Comparison of ENCODE assay signal across 8 cellular contexts in the genomic region with DNA sequence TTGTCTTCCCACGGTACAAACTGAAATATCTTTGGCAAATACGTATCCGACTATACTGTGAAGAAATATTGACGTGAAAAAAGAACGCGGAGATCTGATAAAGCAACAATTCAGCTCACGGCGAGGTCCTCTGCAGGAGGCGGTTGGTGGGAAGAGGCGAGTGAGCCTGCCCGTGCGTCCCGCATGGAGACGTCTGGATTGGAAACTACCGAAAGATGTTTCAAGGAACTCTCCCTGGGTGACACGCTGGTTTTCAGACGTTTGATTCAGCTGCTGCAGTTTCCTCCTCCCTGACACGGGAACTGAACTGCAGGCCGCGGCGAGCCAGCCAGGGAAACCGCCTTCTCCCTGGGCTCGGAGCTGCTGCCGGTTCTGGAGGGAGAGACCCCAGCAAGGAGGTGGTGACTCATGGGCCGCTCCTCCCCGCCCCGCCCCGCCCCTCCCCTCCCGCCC. TPM values are rescaled to one million over a fixed set of nuclear protein-coding genes. Genes with fewer than 3 reads are reported as not detected.
DNase-seq lines count a peak whose midpoint lies in the region; ATAC-seq and TF ChIP-seq lines count a peak whose summit lies in the region.

No MANE protein-coding gene starts in this region.

- H4K20me1 ChIP-seq in IMR-90 (ENCODE audit: insufficient read depth, low read length) (peaks cover 46% of the 10 kb centered on the region), osteoblast (ENCODE audit: insufficient read depth, low read length) (peaks cover 35% of the 10 kb centered on the region)

- no TSS peak for BruUV-seq in IMR-90 (replicated peaks; lab: Mats Ljungman, UMichigan)

- H3K9ac ChIP-seq in IMR-90 (ENCODE audit: low read depth, low read length) (peak overlapping the region; percentile 62), adipocyte (ENCODE audit: low read length) (peak overlapping the region; percentile 91)

- no peak for TF ChIP-seq RAD21 in IMR-90 (IDR thresholded peaks at IDR 0.05; ENCODE audit: low read length)

- no peak overlapping the region for H3K4me3 Mint-ChIP-seq in type B pancreatic cell

- H3K18ac ChIP-seq in IMR-90 (ENCODE audit: low read depth, low read length), result peak overlapping the region; percentile 52

- H2AK5ac ChIP-seq in IMR-90 (ENCODE audit: low read depth, low read length), result peak overlapping the region; percentile 41; the same call in 1 of the 2 replicates

- H3K79me1 ChIP-seq in IMR-90 (ENCODE audit: low read depth in 1 of 2, low read length in 2 of 2), result peaks cover 5 to 55% of the 10 kb centered on the region in 2 experiments; a peak in 2 of 4 replicates

- POLR2A ChIA-PET in IMR-90 (lab: Charles Lee; ENCODE audit: unreplicated experiment), result interaction anchor here (0.8 to 0.9 kb wide), 2 partner anchors 68 to 111 kb away, joined by 3 read pairs; no protein-coding TSS in a partner anchor

- peak overlapping the region; percentile 44 for H2BK20ac ChIP-seq in IMR-90 (ENCODE audit: low read depth, low read length)

- H3K9me3 ChIP-seq in IMR-90 (ENCODE audit: control insufficient read depth, insufficient read depth, low read length), result no peaks in the 10 kb centered on the region
- no peaks in the 10 kb centered on the region for H3K9me3 ChIP-seq in SJSA1 (replicated peaks)
- no peaks in the 10 kb centered on the region for H3K9me3 ChIP-seq in adipocyte (ENCODE audit: control insufficient read depth, low read length)
- no peaks in the 10 kb centered on the region for H3K9me3 ChIP-seq in osteoblast (ENCODE audit: low read depth, low read length)

- peak overlapping the region; percentile 80 for H3K4me2 ChIP-seq in IMR-90 (ENCODE audit: low read depth, low read length)
- H3K4me2 ChIP-seq in osteoblast (ENCODE audit: insufficient read depth, low read length), result peak overlapping the region; percentile 76

- peaks cover 53% of the 10 kb centered on the region for H3K79me2 ChIP-seq in osteoblast (ENCODE audit: insufficient read depth, low read length)

- H3K4me1 ChIP-seq in IMR-90 (ENCODE audit: control insufficient read depth, insufficient read depth, low read length), result peaks cover 28% of the 10 kb centered on the region
- H3K4me1 ChIP-seq in SJSA1 (replicated peaks), result peaks cover 40% of the 10 kb centered on the region
- peaks cover 49% of the 10 kb centered on the region for H3K4me1 ChIP-seq in adipocyte (ENCODE audit: control insufficient read depth, insufficient read depth, low read length)
- peaks cover 24% of the 10 kb centered on the region for H3K4me1 ChIP-seq in osteoblast (ENCODE audit: insufficient read depth, low read length)

- peaks cover 19% of the 10 kb centered on the region for H3K27me3 Mint-ChIP-seq in type B pancreatic cell

- peak overlapping the region; percentile 86 for H3K4ac ChIP-seq in IMR-90 (ENCODE audit: low read depth, low read length)

- H2AK9ac ChIP-seq in IMR-90 (replicated peaks; ENCODE audit: low read depth, low read length, poor library complexity), result peak overlapping the region; percentile 59

- H2BK120ac ChIP-seq in IMR-90 (ENCODE audit: low read depth, low read length), result peak overlapping the region; percentile 64

- H3K27ac ChIP-seq in IMR-90 (ENCODE audit: insufficient read depth, low read length), result peak overlapping the region; percentile 73
- H3K27ac ChIP-seq in SJSA1, result peak overlapping the region; percentile 66
- peak overlapping the region; percentile 88 for H3K27ac ChIP-seq in osteoblast (ENCODE audit: low read depth, low read length)

- no peaks in the 10 kb centered on the region for H3K9me3 Mint-ChIP-seq in type B pancreatic cell

- H3K9me1 ChIP-seq in IMR-90 (ENCODE audit: insufficient read depth, low read length), result peaks cover 6% of the 10 kb centered on the region

- H3K27me3 ChIP-seq in IMR-90 (ENCODE audit: control insufficient read depth, insufficient read depth, low read length) (no peaks in the 10 kb centered on the region), SJSA1 (replicated peaks) (no peaks in the 10 kb centered on the region), adipocyte (replicated peaks; ENCODE audit: control insufficient read depth, insufficient read depth, low read length) (no peaks in the 10 kb centered on the region), osteoblast (ENCODE audit: insufficient read depth, low read length) (no peaks in the 10 kb centered on the region)

- DNase-seq in COLO668 (lab: John Stamatoyannopoulos, UW; ENCODE audit: unreplicated experiment) (peak; percentile 39), IMR-90 (peak; percentile 88), SJSA1 (ENCODE audit: low read depth in 1 of 2, low spot score in 2 of 2) (peak; percentile 89), adipocyte (ENCODE audit: low read depth) (peak; percentile 91), Right ventricle myocardium superior (peak; percentile 90), osteoblast (ENCODE audit: insufficient read length, low spot score, missing footprints) (peak; percentile 99), type B pancreatic cell (ENCODE audit: extremely low spot score, unreplicated experiment) (peak; percentile 82)

- peak overlapping the region; percentile 86 for H3K14ac ChIP-seq in IMR-90 (replicated peaks; ENCODE audit: low read depth, low read length)

- H3K4me3 ChIP-seq in IMR-90 (ENCODE audit: insufficient read depth, low read depth, low read length) (peak overlapping the region; percentile 49), SJSA1 (peak overlapping the region; percentile 35), adipocyte (ENCODE audit: low read length) (peak overlapping the region; percentile 82), osteoblast (ENCODE audit: insufficient read depth, low read length) (peak overlapping the region; percentile 73)

- ATAC-seq in IMR-90 (ENCODE audit: low read depth), result peak; percentile 65
- peak; percentile 62 for ATAC-seq in Right ventricle myocardium superior (ENCODE audit: poor library complexity)
- ATAC-seq in HG02610 (IDR thresholded peaks at IDR 0.05; ENCODE audit: unreplicated experiment), result no peak

- H4K8ac ChIP-seq in IMR-90 (ENCODE audit: low read depth in 2 of 2, low read length in 2 of 2), result peak overlapping the region; percentile 0 to 68

- TF ChIP-seq CTCF in IMR-90 (conservative IDR thresholded peaks at IDR 0.05; ENCODE audit: low read depth, low read length) (no peak), osteoblast (IDR thresholded peaks at IDR 0.05; ENCODE audit: extremely low read depth, low read depth, low read length) (no peak), type B pancreatic cell (conservative IDR thresholded peaks at IDR 0.05) (no peak)

- H3K4me1 Mint-ChIP-seq in type B pancreatic cell (ENCODE audit: unreplicated experiment), result peaks cover 8% of the 10 kb centered on the region

- peak overlapping the region; percentile 77 for H2BK5ac ChIP-seq in IMR-90 (ENCODE audit: low read depth, low read length, poor library complexity, severe bottlenecking)

- H3K23ac ChIP-seq in IMR-90 (ENCODE audit: low read depth, low read length), result peak overlapping the region; percentile 77

- H3K36me3 ChIP-seq in IMR-90 (ENCODE audit: control insufficient read depth, insufficient read depth, low read length) (peaks cover 36% of the 10 kb centered on the region), SJSA1 (peaks cover 35% of the 10 kb centered on the region), adipocyte (ENCODE audit: control insufficient read depth, insufficient read depth, low read length, severe bottlenecking) (peaks cover 22% of the 10 kb centered on the region), osteoblast (ENCODE audit: insufficient read depth, low read length) (peaks cover 33% of the 10 kb centered on the region)

- TF ChIP-seq POLR2A in IMR-90 (IDR thresholded peaks at IDR 0.05; ENCODE audit: low read depth, low read length), result peak; percentile 83

- peak overlapping the region; percentile 80 for H4K91ac ChIP-seq in IMR-90 (ENCODE audit: insufficient read depth, low read depth, low read length)

- H3K56ac ChIP-seq in IMR-90 (ENCODE audit: extremely low read depth, insufficient read depth, low read length), result peak overlapping the region; percentile 67

- H2AFZ ChIP-seq in IMR-90 (replicated peaks; ENCODE audit: low read length, poor library complexity), result peak overlapping the region; percentile 87
- peak overlapping the region; percentile 90 for H2AFZ ChIP-seq in osteoblast (ENCODE audit: low read length)

- no peak overlapping the region for H3K27ac Mint-ChIP-seq in type B pancreatic cell

- peaks cover 10% of the 10 kb centered on the region for H3K36me3 Mint-ChIP-seq in type B pancreatic cell

- CTCF ChIA-PET in IMR-90 (lab: Yijun Ruan, JAX), result interaction anchor here (1.0 kb wide), 1 partner anchor 70 kb away, joined by 3 read pairs; no protein-coding TSS in a partner anchor

- dilution Hi-C loops in IMR-90 (cut with HindIII; ENCODE audit: low sequenced_read_pairs, unreplicated experiment), result no loop called here

- WGBS in IMR-90 (ENCODE audit: extremely low coverage in 2 of 2, insufficient read length in 1 of 2), 2 experiments, result 0% methylated on average over 9 of the region's 29 CpGs; no CpG with 5 or more reads in 1 of the 2 experiments

- in situ Hi-C loops in IMR-90 (cut with MboI; ENCODE audit: low sequenced_read_pairs), result no loop called here

- H4K5ac ChIP-seq in IMR-90 (ENCODE audit: low read depth, low read length), result 0 out of 2 replicates have a peak overlapping the region, but pooled peaks have one; percentile 23

- peak overlapping the region; percentile 30; the same call in 1 of the 3 replicates for H2BK15ac ChIP-seq in IMR-90 (ENCODE audit: low read depth, low read length)

- intact Hi-C loops in IMR-90 (cut with micrococcal nuclease), result loop anchor here (2.0 kb wide), 1 partner anchor 76 kb away; no protein-coding TSS in a partner anchor
- intact Hi-C loops in Right ventricle myocardium superior (cut with DNase I), result loop anchor here (10.0 kb wide), 1 partner anchor 74 kb away; no protein-coding TSS in a partner anchor

TF ChIP-seq in IMR-90, 13 proteins besides CTCF, POLR2A, EP300 and RAD21:
- TF ChIP-seq CHD1 (IDR thresholded peaks at IDR 0.05; ENCODE audit: low read depth, low read length) (no peak), BHLHE40 (IDR thresholded peaks at IDR 0.05; ENCODE audit: low read depth, low read length) (no peak; the same call in none of the 2 replicates), MXI1 (IDR thresholded peaks at IDR 0.05; ENCODE audit: borderline replicate concordance, low read depth, low read length) (peak; percentile 73; the same call in 1 of the 2 replicates), FOS (IDR thresholded peaks at IDR 0.05; ENCODE audit: low read depth, low read length) (peak; percentile 21; the same call in 1 of the 2 replicates)

RNA-seq across cellular contexts. Expression of a gene that starts 0.4 kb away (rescaled TPM):
- total RNA-seq in IMR-90 (2012; rRNA removed) (173 and 186 TPM in 2 replicates), Right ventricle myocardium superior (173 TPM), osteoblast (1,531 and 1,612 TPM in 2 replicates), type B pancreatic cell (ENCODE audit: low replicate concordance) (78.4 and 167 TPM in 2 replicates)
- 1,556 and 1,578 TPM in 2 replicates for polyA plus RNA-seq in IMR-90 (2012; rRNA removed)
- polyA plus RNA-seq in IMR-90 (2012; cell fraction: cytosol; rRNA removed), result 1,992 and 3,331 TPM in 2 replicates
- polyA plus RNA-seq in IMR-90 (2012; cell fraction: nucleus; rRNA removed; ENCODE audit: low replicate concordance), result 5,237 and 11,886 TPM in 2 replicates
- total RNA-seq in SJSA1 (2014; rRNA removed; shearing (Covaris generic)), result 108 and 149 TPM in 2 replicates

Comparison
In these comparisons a context has a peak if more than half of its experiments do, and no peak if none do; other contexts are left out.
1. DNase-seq: peak in every context shown above with its lines; median percentile 99 in osteoblast; 91 in adipocyte; 90 in Right ventricle myocardium superior; 89 in SJSA1; 88 in IMR-90; 82 in type B pancreatic cell; 39 in COLO668.